In the genomic region with DNA sequence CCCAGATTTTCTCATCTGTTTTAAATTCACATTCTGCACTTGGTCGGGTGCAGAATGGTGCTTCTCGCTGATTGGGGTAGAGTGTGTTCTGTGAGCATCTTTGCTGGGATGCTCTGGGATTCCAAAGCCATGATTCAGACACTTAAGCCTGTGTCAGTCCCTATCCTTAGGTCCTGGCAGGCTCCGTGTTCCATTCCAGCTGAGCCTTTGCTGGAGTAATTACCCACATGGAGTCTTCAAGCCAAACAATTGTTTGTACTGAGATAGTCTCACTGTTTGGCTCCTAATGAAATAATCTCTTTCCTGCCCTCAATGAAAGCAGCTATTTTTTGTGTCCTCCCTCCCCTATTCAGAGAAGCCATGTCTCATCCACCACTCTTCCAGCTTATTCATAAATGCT, we compare ENCODE assay signal across 10 cellular contexts. TPM values are rescaled to one million over a fixed set of nuclear protein-coding genes. Genes with fewer than 3 reads are reported as not detected.
DNase-seq lines count a peak whose midpoint lies in the region; ATAC-seq and TF ChIP-seq lines count a peak whose summit lies in the region.
"Had no signal": no experiment of that assay in that cellular context is flagged by ENCODE, and none has a peak within 500 bp of the region (broad histone marks: within the 10 kb centered on the region; RNA-seq: fewer than 3 reads in every experiment).

No MANE protein-coding gene starts in this region.

- no peak for ATAC-seq in activated CD8-positive, alpha-beta memory T cell treated with anti-CD3 and anti-CD28 coated beads, Interleukin-2, amount 10 ng/mL, durations not matched to agents 7 days and 5 days
- ATAC-seq in activated B cell treated with CpG ODN at 0.5 μM for 24 hours (ENCODE audit: low read depth) (no peak), GM19455 (IDR thresholded peaks at IDR 0.05; ENCODE audit: unreplicated experiment) (no peak)

- H3K9me3 ChIP-seq in suprapubic skin = no peaks in the 10 kb centered on the region
- H3K9me3 ChIP-seq: BLaER1 had no signal

- TF ChIP-seq EP300 in suprapubic skin (IDR thresholded peaks at IDR 0.05) = no peak

- H3K27ac ChIP-seq in suprapubic skin = peak overlapping the region; percentile 63
- H3K27ac ChIP-seq: BLaER1 had no signal

- H3K36me3 Mint-ChIP-seq in activated CD8-positive, alpha-beta memory T cell treated with anti-CD3 and anti-CD28 coated beads, Interleukin-2, amount 10 ng/mL, durations not matched to agents 7 days and 5 days = peaks cover 49% of the 10 kb centered on the region
- H3K36me3 Mint-ChIP-seq in activated B cell treated with CpG ODN at 0.5 μM for 24 hours (ENCODE audit: low read depth) (peaks cover 53% of the 10 kb centered on the region), osteocyte (ENCODE audit: unreplicated experiment) (peaks cover 4% of the 10 kb centered on the region)

- 65% methylated on average over 3 of the region's 3 CpGs for WGBS in suprapubic skin

- TF ChIP-seq CTCF in activated B cell treated with CpG ODN at 0.5 μM for 24 hours (IDR thresholded peaks at IDR 0.05) (no peak), suprapubic skin (IDR thresholded peaks at IDR 0.05) (no peak), osteocyte (IDR thresholded peaks at IDR 0.05) (no peak)

- POLR2A ChIA-PET in activated B cell treated with CpG ODN at 0.5 μM for 24 hours (lab: Charles Lee) = interaction anchor here (0.5 to 15.9 kb wide), 6 partner anchors 7 to 527 kb away, joined by 5 to 625 read pairs (median 24); a partner anchor contains a TSS

- CTCF ChIA-PET in activated CD8-positive, alpha-beta memory T cell treated with anti-CD3 and anti-CD28 coated beads, Interleukin-2, amount 10 ng/mL, durations not matched to agents 7 days and 5 days (lab: Charles Lee) = interaction anchor here (1.2 to 6.8 kb wide), 3 partner anchors 9 to 248 kb away, joined by 5 to 32 read pairs (median 10); no protein-coding TSS in a partner anchor
- CTCF ChIA-PET in activated B cell treated with CpG ODN at 0.5 μM for 24 hours (lab: Charles Lee) = interaction anchor here (0.9 to 2.8 kb wide), 3 partner anchors 13 to 54 kb away, joined by 3 to 13 read pairs (median 5); a partner anchor contains a TSS

- H3K9me3 Mint-ChIP-seq in activated CD8-positive, alpha-beta memory T cell treated with anti-CD3 and anti-CD28 coated beads, Interleukin-2, amount 10 ng/mL, durations not matched to agents 7 days and 5 days (ENCODE audit: low read depth) = no peaks in the 10 kb centered on the region
- H3K9me3 Mint-ChIP-seq in activated B cell treated with CpG ODN at 0.5 μM for 24 hours = no peaks in the 10 kb centered on the region
- H3K9me3 Mint-ChIP-seq in osteocyte (ENCODE audit: unreplicated experiment) = no peaks in the 10 kb centered on the region
- H3K9me3 Mint-ChIP-seq: H9 had no signal

- no peaks in the 10 kb centered on the region for H3K36me3 ChIP-seq in suprapubic skin

- H3K4me1 ChIP-seq in suprapubic skin = peaks cover 55% of the 10 kb centered on the region

- peaks cover 92% of the 10 kb centered on the region for H3K4me1 Mint-ChIP-seq in activated CD8-positive, alpha-beta memory T cell treated with anti-CD3 and anti-CD28 coated beads, Interleukin-2, amount 10 ng/mL, durations not matched to agents 7 days and 5 days
- peaks cover 97% of the 10 kb centered on the region for H3K4me1 Mint-ChIP-seq in activated B cell treated with CpG ODN at 0.5 μM for 24 hours
- H3K4me1 Mint-ChIP-seq in osteocyte (ENCODE audit: unreplicated experiment) = peaks cover 23% of the 10 kb centered on the region

- no peak for DNase-seq in activated CD8-positive, alpha-beta memory T cell treated with anti-CD3 and anti-CD28 coated beads, Interleukin-2, amount 10 ng/mL, durations not matched to agents 7 days and 5 days
- DNase-seq in activated CD8-positive, alpha-beta memory T cell treated with anti-CD3 and anti-CD28 coated beads for 24 hours = no peak
- no peak for DNase-seq in activated B cell treated with CpG ODN at 0.5 μM for 24 hours
- peak; percentile 36 for DNase-seq in glomerular visceral epithelial cell (ENCODE audit: extremely low spot score)
- DNase-seq in suprapubic skin (ENCODE audit: low spot score in 2 of 2) = no peak
- DNase-seq in NCI-H82 treated with DMSO at 0.1 percent for 48 hours (lab: John Stamatoyannopoulos, UW; ENCODE audit: unreplicated experiment) = no peak
- no peak for DNase-seq in osteocyte (ENCODE audit: extremely low spot score, unreplicated experiment)
- DNase-seq: H9 had no signal

- no peak for TF ChIP-seq POLR2A in suprapubic skin (IDR thresholded peaks at IDR 0.05)

- no peaks in the 10 kb centered on the region for H3K27me3 ChIP-seq in suprapubic skin
- H3K27me3 ChIP-seq: BLaER1 had no signal

- intact Hi-C loops in activated B cell treated with CpG ODN at 0.5 μM for 24 hours (cut with micrococcal nuclease) = loop anchor here (5.0 kb wide), 1 partner anchor 350 kb away; a partner anchor contains a TSS

- H3K4me3 Mint-ChIP-seq in activated CD8-positive, alpha-beta memory T cell treated with anti-CD3 and anti-CD28 coated beads, Interleukin-2, amount 10 ng/mL, durations not matched to agents 7 days and 5 days = no peak overlapping the region
- H3K4me3 Mint-ChIP-seq in activated B cell treated with CpG ODN at 0.5 μM for 24 hours (peak overlapping the region; percentile 74), osteocyte (ENCODE audit: unreplicated experiment) (no peak overlapping the region)
- H3K4me3 Mint-ChIP-seq: H9 had no signal

- no peaks in the 10 kb centered on the region for H3K27me3 Mint-ChIP-seq in activated CD8-positive, alpha-beta memory T cell treated with anti-CD3 and anti-CD28 coated beads, Interleukin-2, amount 10 ng/mL, durations not matched to agents 7 days and 5 days
- H3K27me3 Mint-ChIP-seq in activated B cell treated with CpG ODN at 0.5 μM for 24 hours (no peaks in the 10 kb centered on the region), osteocyte (ENCODE audit: unreplicated experiment) (no peaks in the 10 kb centered on the region)

- peak overlapping the region; percentile 72 for H3K27ac Mint-ChIP-seq in activated CD8-positive, alpha-beta memory T cell treated with anti-CD3 and anti-CD28 coated beads, Interleukin-2, amount 10 ng/mL, durations not matched to agents 7 days and 5 days
- peak overlapping the region; percentile 90 for H3K27ac Mint-ChIP-seq in activated B cell treated with CpG ODN at 0.5 μM for 24 hours
- no peak overlapping the region for H3K27ac Mint-ChIP-seq in osteocyte (ENCODE audit: unreplicated experiment)
- H3K27ac Mint-ChIP-seq: H9 had no signal

- H3K4me3 ChIP-seq in suprapubic skin = no peak overlapping the region
- H3K4me3 ChIP-seq: BLaER1 had no signal

RNA-seq across cellular contexts. Expression of a gene that starts 18.7 kb away (rescaled TPM):
- 100 to 1,000 TPM; 116 to 145 TPM for total RNA-seq in activated CD8-positive, alpha-beta memory T cell treated with anti-CD3 and anti-CD28 coated beads, Interleukin-2, amount 10 ng/mL, durations not matched to agents 7 days and 5 days
- total RNA-seq in activated B cell treated with CpG ODN at 0.5 μM for 24 hours (202 and 220 TPM in 2 replicates), suprapubic skin (10 to 100 TPM; 17.0 to 32.2 (median 28.0) TPM), osteocyte (12.7 TPM in 2 replicates)

RNA-seq across cellular contexts. Expression of a gene that starts 58.1 kb away (rescaled TPM):
- 1 to 10 TPM; 3.8 to 5.1 TPM for total RNA-seq in activated CD8-positive, alpha-beta memory T cell treated with anti-CD3 and anti-CD28 coated beads, Interleukin-2, amount 10 ng/mL, durations not matched to agents 7 days and 5 days
- total RNA-seq in activated B cell treated with CpG ODN at 0.5 μM for 24 hours (8.9 and 10.4 TPM in 2 replicates), suprapubic skin (1 to 10 TPM in 1 of 4 donors, under 1 TPM in 3; 0.55 to 1.1 (median 0.74) TPM), osteocyte (6.7 TPM in 2 replicates)
